In genomic region chr3:37715358-37715757, GRCh38 we compare ENCODE assay signal across 31 cellular contexts.
"Had no signal": no experiment of that assay in that cellular context is flagged by ENCODE, and none has a peak within 500 bp of the region (broad histone marks: within the 10 kb centered on the region; RNA-seq: fewer than 3 reads in every experiment).

No MANE protein-coding gene starts in this region.

- H3K9me3 ChIP-seq: breast epithelium, esophagus muscularis mucosa, left lung, mucosa of descending colon, neutrophil, psoas muscle, sigmoid colon, thoracic aorta, uterus had no signal

- H3K27ac ChIP-seq: breast epithelium, esophagus muscularis mucosa, foreskin keratinocyte, left lung, neutrophil, psoas muscle, sigmoid colon, uterus, VCaP had no signal

- H3K4me3 Mint-ChIP-seq: activated naive CD4-positive, alpha-beta T cell treated with anti-CD3 and anti-CD28 coated beads, Interleukin-2, amount 50 U/mL, for 24 hours; activated naive CD8-positive, alpha-beta T cell treated with anti-CD3 and anti-CD28 coated beads, Interleukin-2, amount 50 U/mL, for 24 hours; activated T-cell treated with anti-CD3 and anti-CD28 coated beads, Interleukin-2, amount 50 U/mL, for 24 hours; activated T-helper 17 cell treated with anti-CD3 and anti-CD28 coated beads, Interleukin-2, amount 50 U/mL, for 72 hours; dendritic cell treated with granulocyte-macrophage colony-stimulating factor and Interleukin-4, amounts not matched to agents 40 ng/mL and 50 ng/mL, for 4 days; natural killer cell treated with Interleukin-12 subunit alpha and Interleukin-12 subunit beta and Interleukin-15 and Interleukin-18, amount 100 ng/mL, for 72 hours; stimulated activated effector memory CD8-positive, alpha-beta T cell treated with anti-CD3 and anti-CD28 coated beads, Interleukin-12 subunit alpha, Interleukin-12 subunit beta, amount 100 ng/mL, for 72 hours; stimulated activated naive CD8-positive, alpha-beta T cell treated with anti-CD3 and anti-CD28 coated beads, Interleukin-15, Interleukin-2, amounts not matched to agents 100 ng/mL and 50 ng/mL, for 24 hours; T-helper 2 cell treated with Interferon-gamma antibody and Interleukin-4, amounts not matched to agents 5 μg/mL and 100 μg/mL, for 36 hours; type B pancreatic cell had no signal

- H3K36me3 ChIP-seq: breast epithelium, left lung, uterus had no signal

- H3K9me3 Mint-ChIP-seq: activated naive CD4-positive, alpha-beta T cell treated with anti-CD3 and anti-CD28 coated beads, Interleukin-2, amount 50 U/mL, for 24 hours; activated naive CD8-positive, alpha-beta T cell treated with anti-CD3 and anti-CD28 coated beads, Interleukin-2, amount 50 U/mL, for 24 hours; activated T-cell treated with anti-CD3 and anti-CD28 coated beads, Interleukin-2, amount 50 U/mL, for 24 hours; activated T-helper 17 cell treated with anti-CD3 and anti-CD28 coated beads, Interleukin-2, amount 50 U/mL, for 72 hours; dendritic cell treated with granulocyte-macrophage colony-stimulating factor and Interleukin-4, amounts not matched to agents 40 ng/mL and 50 ng/mL, for 4 days; natural killer cell treated with Interleukin-12 subunit alpha and Interleukin-12 subunit beta and Interleukin-15 and Interleukin-18, amount 100 ng/mL, for 72 hours; stimulated activated effector memory CD8-positive, alpha-beta T cell treated with anti-CD3 and anti-CD28 coated beads, Interleukin-12 subunit alpha, Interleukin-12 subunit beta, amount 100 ng/mL, for 72 hours; stimulated activated naive CD8-positive, alpha-beta T cell treated with anti-CD3 and anti-CD28 coated beads, Interleukin-15, Interleukin-2, amounts not matched to agents 100 ng/mL and 50 ng/mL, for 24 hours; T-helper 2 cell treated with Interferon-gamma antibody and Interleukin-4, amounts not matched to agents 5 μg/mL and 100 μg/mL, for 36 hours; type B pancreatic cell had no signal

- ATAC-seq: activated CD4-positive, CD25-positive, alpha-beta regulatory T cell treated with anti-CD3 and anti-CD28 coated beads, Interleukin-2, amount 50 U/mL, for 24 hours; activated naive CD8-positive, alpha-beta T cell treated with anti-CD3 and anti-CD28 coated beads, Interleukin-2, amount 50 U/mL, for 24 hours; activated T-helper 17 cell treated with anti-CD3 and anti-CD28 coated beads, Interleukin-2, amount 50 U/mL, for 72 hours; foreskin keratinocyte; left lung; mucosa of descending colon; natural killer cell treated with Interleukin-12 subunit alpha and Interleukin-12 subunit beta and Interleukin-15 and Interleukin-18, amount 100 ng/mL, for 72 hours; psoas muscle; stimulated activated effector memory CD8-positive, alpha-beta T cell treated with anti-CD3 and anti-CD28 coated beads, Interleukin-12 subunit alpha, Interleukin-12 subunit beta, amount 100 ng/mL, for 72 hours had no signal

- H3K4me1 Mint-ChIP-seq: activated naive CD4-positive, alpha-beta T cell treated with anti-CD3 and anti-CD28 coated beads, Interleukin-2, amount 50 U/mL, for 24 hours; activated naive CD8-positive, alpha-beta T cell treated with anti-CD3 and anti-CD28 coated beads, Interleukin-2, amount 50 U/mL, for 24 hours; activated T-helper 17 cell treated with anti-CD3 and anti-CD28 coated beads, Interleukin-2, amount 50 U/mL, for 72 hours; stimulated activated effector memory CD8-positive, alpha-beta T cell treated with anti-CD3 and anti-CD28 coated beads, Interleukin-12 subunit alpha, Interleukin-12 subunit beta, amount 100 ng/mL, for 72 hours had no signal

- DNase-seq: activated CD4-positive, alpha-beta T cell treated with anti-CD3 and anti-CD28 coated beads for 48 hours; activated CD4-positive, alpha-beta T cell treated with anti-CD3 and anti-CD28 coated beads, Interleukin-2, amount 50 U/mL, for 48 hours; activated CD8-positive, alpha-beta memory T cell treated with anti-CD3 and anti-CD28 coated beads, Interleukin-2, amount 50 U/mL, for 48 hours; activated naive CD8-positive, alpha-beta T cell treated with anti-CD3 and anti-CD28 coated beads, Interleukin-2, amount 50 U/mL, for 24 hours; activated T-cell treated with anti-CD3 and anti-CD28 coated beads, Interleukin-2, amount 50 U/mL, for 24 hours; amygdala; central memory CD4-positive, alpha-beta T cell; foreskin keratinocyte; left lung; mesendoderm; mucosa of descending colon; psoas muscle; sigmoid colon; small intestine; stimulated activated CD4-positive, alpha-beta T cell treated with anti-CD3 and anti-CD28 coated beads, Interleukin-4, amount 100 ng/mL, for 24 hours; uterus had no signal

- H3K27me3 Mint-ChIP-seq: activated naive CD4-positive, alpha-beta T cell treated with anti-CD3 and anti-CD28 coated beads, Interleukin-2, amount 50 U/mL, for 24 hours; activated naive CD8-positive, alpha-beta T cell treated with anti-CD3 and anti-CD28 coated beads, Interleukin-2, amount 50 U/mL, for 24 hours; activated T-cell treated with anti-CD3 and anti-CD28 coated beads, Interleukin-2, amount 50 U/mL, for 24 hours; activated T-helper 17 cell treated with anti-CD3 and anti-CD28 coated beads, Interleukin-2, amount 50 U/mL, for 72 hours; dendritic cell treated with granulocyte-macrophage colony-stimulating factor and Interleukin-4, amounts not matched to agents 40 ng/mL and 50 ng/mL, for 4 days; natural killer cell treated with Interleukin-12 subunit alpha and Interleukin-12 subunit beta and Interleukin-15 and Interleukin-18, amount 100 ng/mL, for 72 hours; stimulated activated naive CD8-positive, alpha-beta T cell treated with anti-CD3 and anti-CD28 coated beads, Interleukin-15, Interleukin-2, amounts not matched to agents 100 ng/mL and 50 ng/mL, for 24 hours had no signal

- H3K4me1 ChIP-seq: breast epithelium, foreskin keratinocyte had no signal

- H3K27me3 ChIP-seq: breast epithelium, esophagus muscularis mucosa, left lung, neutrophil, sigmoid colon, uterus had no signal

- H3K36me3 Mint-ChIP-seq: activated naive CD4-positive, alpha-beta T cell treated with anti-CD3 and anti-CD28 coated beads, Interleukin-2, amount 50 U/mL, for 24 hours; natural killer cell treated with Interleukin-12 subunit alpha and Interleukin-12 subunit beta and Interleukin-15 and Interleukin-18, amount 100 ng/mL, for 72 hours; stimulated activated effector memory CD8-positive, alpha-beta T cell treated with anti-CD3 and anti-CD28 coated beads, Interleukin-12 subunit alpha, Interleukin-12 subunit beta, amount 100 ng/mL, for 72 hours had no signal

- H3K27ac Mint-ChIP-seq: activated naive CD4-positive, alpha-beta T cell treated with anti-CD3 and anti-CD28 coated beads, Interleukin-2, amount 50 U/mL, for 24 hours; activated naive CD8-positive, alpha-beta T cell treated with anti-CD3 and anti-CD28 coated beads, Interleukin-2, amount 50 U/mL, for 24 hours; activated T-cell treated with anti-CD3 and anti-CD28 coated beads, Interleukin-2, amount 50 U/mL, for 24 hours; activated T-helper 17 cell treated with anti-CD3 and anti-CD28 coated beads, Interleukin-2, amount 50 U/mL, for 72 hours; dendritic cell treated with granulocyte-macrophage colony-stimulating factor and Interleukin-4, amounts not matched to agents 40 ng/mL and 50 ng/mL, for 4 days; natural killer cell treated with Interleukin-12 subunit alpha and Interleukin-12 subunit beta and Interleukin-15 and Interleukin-18, amount 100 ng/mL, for 72 hours; stimulated activated effector memory CD8-positive, alpha-beta T cell treated with anti-CD3 and anti-CD28 coated beads, Interleukin-12 subunit alpha, Interleukin-12 subunit beta, amount 100 ng/mL, for 72 hours; stimulated activated naive CD8-positive, alpha-beta T cell treated with anti-CD3 and anti-CD28 coated beads, Interleukin-15, Interleukin-2, amounts not matched to agents 100 ng/mL and 50 ng/mL, for 24 hours; T-helper 2 cell treated with Interferon-gamma antibody and Interleukin-4, amounts not matched to agents 5 μg/mL and 100 μg/mL, for 36 hours; type B pancreatic cell had no signal

- H3K4me3 ChIP-seq: breast epithelium, esophagus muscularis mucosa, left lung, lung, mucosa of descending colon, psoas muscle, sigmoid colon, thoracic aorta, uterus had no signal
